17 cellular contexts compared by ENCODE assay signal in the genomic region with DNA sequence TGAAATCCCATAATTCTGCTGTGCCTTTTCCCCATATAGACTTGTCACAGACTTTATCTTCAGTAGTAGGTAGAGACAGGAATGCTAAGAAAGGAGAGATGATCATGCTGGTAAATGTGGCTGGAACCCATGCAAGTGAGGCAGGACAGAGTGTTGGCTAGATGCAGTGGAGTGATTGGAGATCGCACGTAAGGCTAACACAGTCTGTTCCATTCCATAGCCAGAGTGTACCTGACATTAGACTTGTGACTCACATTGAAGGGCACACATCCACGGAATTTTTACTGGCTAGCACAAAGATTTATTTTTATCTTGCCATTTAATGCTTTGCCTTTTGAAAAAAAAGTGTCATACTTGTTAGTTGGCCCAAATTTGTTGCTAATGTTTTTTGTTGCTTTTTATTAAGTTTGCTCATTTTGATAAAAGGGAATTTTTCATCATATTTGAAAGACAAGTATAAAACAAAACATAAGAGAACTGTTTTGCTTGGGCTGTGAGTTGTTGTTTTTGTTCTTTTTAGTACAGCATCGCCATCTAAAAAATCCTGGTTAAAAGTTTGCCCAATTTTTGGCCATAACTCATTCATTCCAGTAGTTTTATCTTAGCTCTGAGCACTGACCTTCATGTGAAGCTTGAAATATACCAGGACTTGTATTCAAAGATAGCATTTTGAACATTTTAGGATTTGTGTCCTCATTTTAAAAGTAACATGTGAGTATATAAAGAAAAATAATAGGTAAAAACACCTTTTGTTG.
DNase-seq lines count a peak whose midpoint lies in the region; ATAC-seq, FAIRE-seq and TF ChIP-seq lines count a peak whose summit lies in the region.
"Had no signal": no experiment of that assay in that cellular context is flagged by ENCODE, and none has a peak within 500 bp of the region (broad histone marks: within the 10 kb centered on the region; RNA-seq: fewer than 3 reads in every experiment).

No MANE protein-coding gene starts in this region.

- peaks cover 2% of the 10 kb centered on the region for H3K36me3 ChIP-seq in left ventricle myocardium inferior
- H3K36me3 ChIP-seq in skeletal muscle satellite cell (ENCODE audit: insufficient read depth, low read length), result no peaks in the 10 kb centered on the region
- H3K36me3 ChIP-seq: spleen had no signal

- no peak for TF ChIP-seq CTCF in left ventricle myocardium inferior (IDR thresholded peaks at IDR 0.05; ENCODE audit: borderline replicate concordance)

- no peaks in the 10 kb centered on the region for H3K27me3 ChIP-seq in left ventricle myocardium inferior (ENCODE audit: low read depth)
- no peaks in the 10 kb centered on the region for H3K27me3 ChIP-seq in skeletal muscle satellite cell (ENCODE audit: control insufficient read depth, insufficient read depth, low read length)
- H3K27me3 ChIP-seq: hepatocyte, spleen had no signal

- DNase-seq in EH (ENCODE audit: low read depth), result peak; percentile 50
- peak; percentile 20 for DNase-seq in astrocyte of the hippocampus (ENCODE audit: low read depth, low spot score)
- DNase-seq in left ventricle myocardium inferior, result no peak
- DNase-seq in SHP77 treated with DMSO at 0.1 percent for 48 hours (lab: John Stamatoyannopoulos, UW), result no peak
- no peak for DNase-seq in activated effector memory CD4-positive, alpha-beta T cell treated with Interleukin-2 at 50 U/mL for 16 hours
- no peak for DNase-seq in RCC 7860 (ENCODE audit: low spot score)
- DNase-seq: activated CD4-positive, CD25-positive, alpha-beta regulatory T cell; EL; kidney glomerular epithelial cell; NCI-H1417; NCI-H2171; spleen; stimulated activated naive B cell treated with anti-CD40 and anti-IgM and Interleukin-4, amounts not matched to agents 10 μg/mL and 1 μg/mL and 100 μg/mL, for 72 hours; T-helper 2 cell had no signal

- H3K9me3 ChIP-seq in left ventricle myocardium inferior (replicated peaks), result no peaks in the 10 kb centered on the region
- H3K9me3 ChIP-seq in skeletal muscle satellite cell (replicated peaks; ENCODE audit: low read length), result no peaks in the 10 kb centered on the region
- H3K9me3 ChIP-seq: spleen had no signal

- no peak for ATAC-seq in HG03039 (IDR thresholded peaks at IDR 0.05; ENCODE audit: unreplicated experiment)
- ATAC-seq: stimulated activated naive B cell treated with anti-CD40 and anti-IgM and Interleukin-4, amounts not matched to agents 10 μg/mL and 1 μg/mL and 100 μg/mL, for 72 hours had no signal

- H3K4me1 ChIP-seq in left ventricle myocardium inferior (peaks cover 26% of the 10 kb centered on the region), skeletal muscle satellite cell (ENCODE audit: control insufficient read depth, insufficient read depth, low read length) (peaks cover 11% of the 10 kb centered on the region)
- H3K4me1 ChIP-seq: spleen had no signal

- intact Hi-C loops in left ventricle myocardium inferior (cut with micrococcal nuclease), result no loop called here

- no peak overlapping the region for H3K9ac ChIP-seq in skeletal muscle satellite cell (ENCODE audit: low read depth, low read length)

- H3K4me2 ChIP-seq in skeletal muscle satellite cell (ENCODE audit: low read length), result peak overlapping the region; percentile 34
- H3K4me2 ChIP-seq: hepatocyte had no signal

- peak overlapping the region; percentile 7 for H3K4me3 ChIP-seq in left ventricle myocardium inferior
- H3K4me3 ChIP-seq in skeletal muscle satellite cell (ENCODE audit: low read length), result no peak overlapping the region
- H3K4me3 ChIP-seq: hepatocyte, spleen had no signal

- H3K27ac ChIP-seq in left ventricle myocardium inferior (replicated peaks), result peak overlapping the region; percentile 78
- H3K27ac ChIP-seq: hepatocyte, spleen had no signal

- FAIRE-seq in RCC 7860 (lab: Jason Lieb, UNC), result no peak

Comparison
In these comparisons a context has a peak if more than half of its experiments do, and no peak if none do; other contexts are left out.
1. DNase-seq: peak in EH (single experiment) and astrocyte of the hippocampus (single experiment); none in left ventricle myocardium inferior (single experiment), SHP77 treated with DMSO at 0.1 percent for 48 hours (single experiment), activated effector memory CD4-positive, alpha-beta T cell treated with Interleukin-2 at 50 U/mL for 16 hours (single experiment) and RCC 7860 (single experiment).